17 cellular contexts compared by ENCODE assay signal in genomic region chr4:165972747-165973146, GRCh38.
"Had no signal": no experiment of that assay in that cellular context is flagged by ENCODE, and none has a peak within 500 bp of the region (broad histone marks: within the 10 kb centered on the region; RNA-seq: fewer than 3 reads in every experiment).

No MANE protein-coding gene starts in this region.

- H3K4me1 ChIP-seq: adrenal gland, psoas muscle, right lobe of liver, upper lobe of left lung had no signal

- H3K27me3 ChIP-seq: adrenal gland, right lobe of liver, upper lobe of left lung had no signal

- H3K9me3 ChIP-seq: adrenal gland, mucosa of descending colon, psoas muscle, right lobe of liver, thoracic aorta, upper lobe of left lung had no signal

- ATAC-seq: activated CD4-positive, CD25-positive, alpha-beta regulatory T cell treated with anti-CD3 and anti-CD28 coated beads, Interleukin-2, amount 50 U/mL, for 24 hours; left ventricle myocardium superior; mucosa of descending colon; psoas muscle; right lobe of liver; stimulated activated memory B cell treated with anti-CD40 and anti-IgM and Interleukin-4, amounts not matched to agents 10 μg/mL and 1 μg/mL and 100 μg/mL, for 72 hours had no signal

- H3K36me3 ChIP-seq: adrenal gland, right lobe of liver, thoracic aorta, upper lobe of left lung had no signal

- DNase-seq: activated CD4-positive, alpha-beta T cell treated with anti-CD3 and anti-CD28 coated beads, Interleukin-2, amount 50 U/mL, for 1 hour; activated gamma-delta T cell; adrenal gland; dermis blood vessel endothelial cell; effector memory CD4-positive, alpha-beta T cell; hypothalamus; kidney; left ventricle myocardium superior; mucosa of descending colon; naive B cell; psoas muscle; right lobe of liver; stimulated activated CD4-positive, alpha-beta T cell treated with anti-CD3 and anti-CD28 coated beads, Interleukin-4, amount 100 ng/mL, for 4 hours; upper lobe of left lung had no signal

- H3K27ac ChIP-seq: adrenal gland, psoas muscle, right lobe of liver, thoracic aorta, upper lobe of left lung had no signal

- H3K4me3 ChIP-seq: adrenal gland, mucosa of descending colon, psoas muscle, right lobe of liver, thoracic aorta, upper lobe of left lung had no signal
